In the genomic region with DNA sequence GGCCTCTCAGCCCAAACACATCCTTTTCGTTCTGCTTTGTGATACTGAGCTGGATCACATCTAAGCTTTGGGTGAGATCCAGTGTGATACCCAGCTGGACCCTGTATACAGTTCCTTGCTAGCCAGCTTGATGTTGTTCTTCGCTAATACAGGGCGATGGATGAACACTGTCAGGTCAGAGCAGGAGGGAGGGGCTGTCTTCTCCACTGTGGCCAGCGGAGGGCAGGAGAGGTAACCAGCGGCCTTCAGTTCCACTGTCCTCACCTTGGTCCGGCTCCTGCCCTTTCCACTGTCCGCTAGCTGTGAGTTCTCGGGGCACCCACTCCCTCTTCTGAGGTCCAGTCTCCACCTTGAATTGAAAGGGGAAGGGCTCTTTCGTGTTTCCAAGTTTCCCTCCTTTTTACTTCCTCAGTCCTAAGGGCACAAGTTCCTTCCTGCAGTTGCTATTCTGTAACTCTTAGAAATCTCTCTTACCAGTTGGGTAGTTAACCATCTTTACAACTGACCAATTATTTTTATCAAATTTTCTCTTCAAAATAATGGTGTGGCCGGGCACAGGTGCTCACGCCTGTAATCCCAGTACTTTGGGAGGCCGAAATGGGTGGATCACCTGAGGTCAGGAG, we compare ENCODE assay signal across 8 cellular contexts. TPM values are rescaled to one million over a fixed set of nuclear protein-coding genes. Genes with fewer than 3 reads are reported as not detected.
DNase-seq lines count a peak whose midpoint lies in the region; ATAC-seq and TF ChIP-seq lines count a peak whose summit lies in the region.

No MANE protein-coding gene starts in this region.

- H3K9me3 Mint-ChIP-seq in HFFc6 = no peaks in the 10 kb centered on the region
- H3K9me3 Mint-ChIP-seq in T-helper 2 cell treated with Interferon-gamma antibody and Interleukin-4, amounts not matched to agents 5 μg/mL and 100 μg/mL, for 36 hours = no peaks in the 10 kb centered on the region

- peak; percentile 75 for TF ChIP-seq CTCF in HFFc6 (IDR thresholded peaks at IDR 0.05)
- TF ChIP-seq CTCF in neutrophil (IDR thresholded peaks at IDR 0.05) = peak; percentile 56

- DNase-seq in COR-L47 (lab: John Stamatoyannopoulos, UW) = peak; percentile 26
- peak; percentile 23 for DNase-seq in HFFc6
- peak; percentile 34 for DNase-seq in T-helper 2 cell treated with Interferon-gamma antibody and Interleukin-4, amounts not matched to agents 5 μg/mL and 100 μg/mL, for 36 hours (ENCODE audit: low spot score)
- peak; percentile 52 for DNase-seq in cerebellar cortex (ENCODE audit: low spot score)

- H3K27me3 Mint-ChIP-seq in HFFc6 (ENCODE audit: insufficient read depth) = peaks cover 2% of the 10 kb centered on the region; the same call in 1 of the 2 replicates
- no peaks in the 10 kb centered on the region for H3K27me3 Mint-ChIP-seq in T-helper 2 cell treated with Interferon-gamma antibody and Interleukin-4, amounts not matched to agents 5 μg/mL and 100 μg/mL, for 36 hours (ENCODE audit: low read depth)

- peaks cover 43 to 54% of the 10 kb centered on the region in 2 experiments for H3K4me1 ChIP-seq in neutrophil (ENCODE audit: control insufficient read depth in 1 of 2, insufficient read depth in 1 of 2, low read depth in 1 of 2, low read length in 1 of 2)

- no peak overlapping the region for H3K4me3 Mint-ChIP-seq in HFFc6
- peak overlapping the region; percentile 4 for H3K4me3 Mint-ChIP-seq in T-helper 2 cell treated with Interferon-gamma antibody and Interleukin-4, amounts not matched to agents 5 μg/mL and 100 μg/mL, for 36 hours

- peak overlapping the region; percentile 33 for H3K27ac ChIP-seq in neutrophil

- H3K9me3 ChIP-seq in neutrophil = no peaks in the 10 kb centered on the region

- no peaks in the 10 kb centered on the region for H3K27me3 ChIP-seq in neutrophil

- H3K36me3 Mint-ChIP-seq in HFFc6 (ENCODE audit: low read depth) = peaks cover 16% of the 10 kb centered on the region; the same call in 1 of the 2 replicates
- H3K36me3 Mint-ChIP-seq in T-helper 2 cell treated with Interferon-gamma antibody and Interleukin-4, amounts not matched to agents 5 μg/mL and 100 μg/mL, for 36 hours (ENCODE audit: low read depth) = peaks cover 26% of the 10 kb centered on the region

- peaks cover 26% of the 10 kb centered on the region for H3K4me1 Mint-ChIP-seq in HFFc6 (ENCODE audit: low read depth)
- peaks cover 41% of the 10 kb centered on the region for H3K4me1 Mint-ChIP-seq in T-helper 2 cell treated with Interferon-gamma antibody and Interleukin-4, amounts not matched to agents 5 μg/mL and 100 μg/mL, for 36 hours (ENCODE audit: low read depth)

- no peak overlapping the region for H3K4me3 ChIP-seq in neutrophil (ENCODE audit: low read depth in 1 of 2, low read length in 1 of 2)

- ATAC-seq in GM18861 (IDR thresholded peaks at IDR 0.05; ENCODE audit: unreplicated experiment) = no peak
- no peak for ATAC-seq in HG02870 (IDR thresholded peaks at IDR 0.05; ENCODE audit: unreplicated experiment)
- ATAC-seq in HG02798 (IDR thresholded peaks at IDR 0.05; ENCODE audit: poor library complexity, unreplicated experiment) = no peak

- H3K27ac Mint-ChIP-seq in HFFc6 = no peak overlapping the region; the same call in 1 of the 2 replicates
- peak overlapping the region; percentile 47 for H3K27ac Mint-ChIP-seq in T-helper 2 cell treated with Interferon-gamma antibody and Interleukin-4, amounts not matched to agents 5 μg/mL and 100 μg/mL, for 36 hours

- H3K36me3 ChIP-seq in neutrophil = peaks cover under 1% of the 10 kb centered on the region

RNA-seq across cellular contexts. Expression of a gene that starts 3.0 kb away (rescaled TPM):
- total RNA-seq in HFFc6 (2021; fragmentation: NEBNext Ultra II Directional; extraction: Animal tissue kit (Norgen Biotek cat#: 25700)) = 1 to 10 TPM; 5.9 to 7.3 (median 6.9) TPM

RNA-seq across cellular contexts. Expression of a gene that starts 19.5 kb away (rescaled TPM):
- total RNA-seq in HFFc6 (2021; fragmentation: NEBNext Ultra II Directional; extraction: Animal tissue kit (Norgen Biotek cat#: 25700)) = 10 to 100 TPM in 2 of 6 experiments, 1 to 10 TPM in 4; 7.6 to 10.2 (median 9.5) TPM

RNA-seq across cellular contexts. Expression of a gene that starts 32.8 kb away (rescaled TPM):
- not detected for total RNA-seq in HFFc6 (2021; fragmentation: NEBNext Ultra II Directional; extraction: Animal tissue kit (Norgen Biotek cat#: 25700))

RNA-seq across cellular contexts. Expression of a gene that starts 56.1 kb away (rescaled TPM):
- not detected for total RNA-seq in HFFc6 (2021; fragmentation: NEBNext Ultra II Directional; extraction: Animal tissue kit (Norgen Biotek cat#: 25700))
